2 cellular contexts compared by ENCODE assay signal in the genomic region with DNA sequence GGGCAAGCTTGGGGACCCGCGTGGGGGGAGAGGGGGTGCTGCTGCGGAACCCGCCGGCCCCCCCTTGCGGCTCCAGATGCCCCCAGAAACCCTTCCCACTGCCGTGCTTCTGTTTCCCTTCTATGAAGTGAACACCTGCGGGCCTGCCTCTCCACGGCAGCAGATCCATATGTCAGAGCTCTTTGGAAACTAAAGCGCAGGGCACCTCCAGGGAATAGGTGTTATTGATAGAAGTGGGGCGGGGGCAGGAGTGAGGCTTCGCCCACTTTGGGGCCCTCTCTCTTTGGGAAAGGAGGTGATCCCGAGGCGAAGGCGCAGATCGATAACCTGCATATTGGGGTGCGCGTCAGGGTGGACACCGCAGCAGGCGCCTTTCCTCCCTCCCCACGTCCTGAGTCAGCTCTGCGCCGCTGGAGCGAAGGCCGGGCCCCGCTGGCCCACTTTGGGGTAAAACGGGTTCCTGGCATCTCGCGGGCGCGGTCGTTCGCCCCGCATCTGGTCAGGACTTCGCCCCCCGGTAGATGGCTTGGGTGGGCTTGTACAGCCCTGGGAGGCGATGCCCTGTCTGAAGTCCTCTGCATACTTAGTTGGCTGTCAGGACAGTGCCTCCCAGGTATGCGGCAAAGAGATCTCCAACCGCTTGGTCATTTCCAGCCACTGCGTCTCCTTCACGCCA.
A peak's percentile ranks its signal among the peaks of the same experiment; 100 is the strongest.
TF ChIP-seq lines count a peak whose summit lies in the region.

No MANE protein-coding gene starts in this region.

TF ChIP-seq in K562, 482 proteins besides CTCF, POLR2A, EP300 and RAD21 (continued from another document and continues in another):
- TF ChIP-seq, protein P1, sequence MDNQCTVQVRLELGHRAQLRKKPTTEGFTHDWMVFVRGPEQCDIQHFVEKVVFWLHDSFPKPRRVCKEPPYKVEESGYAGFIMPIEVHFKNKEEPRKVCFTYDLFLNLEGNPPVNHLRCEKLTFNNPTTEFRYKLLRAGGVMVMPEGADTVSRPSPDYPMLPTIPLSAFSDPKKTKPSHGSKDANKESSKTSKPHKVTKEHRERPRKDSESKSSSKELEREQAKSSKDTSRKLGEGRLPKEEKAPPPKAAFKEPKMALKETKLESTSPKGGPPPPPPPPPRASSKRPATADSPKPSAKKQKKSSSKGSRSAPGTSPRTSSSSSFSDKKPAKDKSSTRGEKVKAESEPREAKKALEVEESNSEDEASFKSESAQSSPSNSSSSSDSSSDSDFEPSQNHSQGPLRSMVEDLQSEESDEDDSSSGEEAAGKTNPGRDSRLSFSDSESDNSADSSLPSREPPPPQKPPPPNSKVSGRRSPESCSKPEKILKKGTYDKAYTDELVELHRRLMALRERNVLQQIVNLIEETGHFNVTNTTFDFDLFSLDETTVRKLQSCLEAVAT (IDR thresholded peaks at IDR 0.05) = peak; percentile 30 to 59; a peak in 3 of 4 replicates
- TF ChIP-seq LCOR (CRISPR knock-in tag; IDR thresholded peaks at IDR 0.05) (peak; percentile 37), ZFX (CRISPR knock-in tag; IDR thresholded peaks at IDR 0.05) (peak; percentile 80), TEAD1 (CRISPR knock-in tag; IDR thresholded peaks at IDR 0.05) (0 out of 4 replicates have a peak, but pooled peaks of 1 of the 2 experiments have one; percentile 24), TEAD2 (tag; IDR thresholded peaks at IDR 0.05) (no peak), NFATC3 (IDR thresholded peaks at IDR 0.05) (no peak), ZNF3 (CRISPR knock-in tag; IDR thresholded peaks at IDR 0.05) (no peak), KDM5B (IDR thresholded peaks at IDR 0.05; ENCODE audit: insufficient replicate concordance, low read depth, low read length) (peak; percentile 55)
- TF ChIP-seq, protein P2, sequence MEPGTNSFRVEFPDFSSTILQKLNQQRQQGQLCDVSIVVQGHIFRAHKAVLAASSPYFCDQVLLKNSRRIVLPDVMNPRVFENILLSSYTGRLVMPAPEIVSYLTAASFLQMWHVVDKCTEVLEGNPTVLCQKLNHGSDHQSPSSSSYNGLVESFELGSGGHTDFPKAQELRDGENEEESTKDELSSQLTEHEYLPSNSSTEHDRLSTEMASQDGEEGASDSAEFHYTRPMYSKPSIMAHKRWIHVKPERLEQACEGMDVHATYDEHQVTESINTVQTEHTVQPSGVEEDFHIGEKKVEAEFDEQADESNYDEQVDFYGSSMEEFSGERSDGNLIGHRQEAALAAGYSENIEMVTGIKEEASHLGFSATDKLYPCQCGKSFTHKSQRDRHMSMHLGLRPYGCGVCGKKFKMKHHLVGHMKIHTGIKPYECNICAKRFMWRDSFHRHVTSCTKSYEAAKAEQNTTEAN (CRISPR knock-in tag; IDR thresholded peaks at IDR 0.05) = no peak
- TF ChIP-seq, protein P3, sequence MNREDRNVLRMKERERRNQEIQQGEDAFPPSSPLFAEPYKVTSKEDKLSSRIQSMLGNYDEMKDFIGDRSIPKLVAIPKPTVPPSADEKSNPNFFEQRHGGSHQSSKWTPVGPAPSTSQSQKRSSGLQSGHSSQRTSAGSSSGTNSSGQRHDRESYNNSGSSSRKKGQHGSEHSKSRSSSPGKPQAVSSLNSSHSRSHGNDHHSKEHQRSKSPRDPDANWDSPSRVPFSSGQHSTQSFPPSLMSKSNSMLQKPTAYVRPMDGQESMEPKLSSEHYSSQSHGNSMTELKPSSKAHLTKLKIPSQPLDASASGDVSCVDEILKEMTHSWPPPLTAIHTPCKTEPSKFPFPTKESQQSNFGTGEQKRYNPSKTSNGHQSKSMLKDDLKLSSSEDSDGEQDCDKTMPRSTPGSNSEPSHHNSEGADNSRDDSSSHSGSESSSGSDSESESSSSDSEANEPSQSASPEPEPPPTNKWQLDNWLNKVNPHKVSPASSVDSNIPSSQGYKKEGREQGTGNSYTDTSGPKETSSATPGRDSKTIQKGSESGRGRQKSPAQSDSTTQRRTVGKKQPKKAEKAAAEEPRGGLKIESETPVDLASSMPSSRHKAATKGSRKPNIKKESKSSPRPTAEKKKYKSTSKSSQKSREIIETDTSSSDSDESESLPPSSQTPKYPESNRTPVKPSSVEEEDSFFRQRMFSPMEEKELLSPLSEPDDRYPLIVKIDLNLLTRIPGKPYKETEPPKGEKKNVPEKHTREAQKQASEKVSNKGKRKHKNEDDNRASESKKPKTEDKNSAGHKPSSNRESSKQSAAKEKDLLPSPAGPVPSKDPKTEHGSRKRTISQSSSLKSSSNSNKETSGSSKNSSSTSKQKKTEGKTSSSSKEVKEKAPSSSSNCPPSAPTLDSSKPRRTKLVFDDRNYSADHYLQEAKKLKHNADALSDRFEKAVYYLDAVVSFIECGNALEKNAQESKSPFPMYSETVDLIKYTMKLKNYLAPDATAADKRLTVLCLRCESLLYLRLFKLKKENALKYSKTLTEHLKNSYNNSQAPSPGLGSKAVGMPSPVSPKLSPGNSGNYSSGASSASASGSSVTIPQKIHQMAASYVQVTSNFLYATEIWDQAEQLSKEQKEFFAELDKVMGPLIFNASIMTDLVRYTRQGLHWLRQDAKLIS (CRISPR knock-in tag; IDR thresholded peaks at IDR 0.05) = peak; percentile 94; the same call in 1 of the 2 replicates
- TF ChIP-seq, protein P4, sequence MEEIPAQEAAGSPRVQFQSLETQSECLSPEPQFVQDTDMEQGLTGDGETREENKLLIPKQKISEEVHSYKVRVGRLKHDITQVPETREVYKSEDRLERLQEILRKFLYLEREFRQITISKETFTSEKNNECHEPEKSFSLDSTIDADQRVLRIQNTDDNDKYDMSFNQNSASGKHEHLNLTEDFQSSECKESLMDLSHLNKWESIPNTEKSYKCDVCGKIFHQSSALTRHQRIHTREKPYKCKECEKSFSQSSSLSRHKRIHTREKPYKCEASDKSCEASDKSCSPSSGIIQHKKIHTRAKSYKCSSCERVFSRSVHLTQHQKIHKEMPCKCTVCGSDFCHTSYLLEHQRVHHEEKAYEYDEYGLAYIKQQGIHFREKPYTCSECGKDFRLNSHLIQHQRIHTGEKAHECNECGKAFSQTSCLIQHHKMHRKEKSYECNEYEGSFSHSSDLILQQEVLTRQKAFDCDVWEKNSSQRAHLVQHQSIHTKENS (CRISPR knock-in tag; IDR thresholded peaks at IDR 0.05) = no peak
- TF ChIP-seq, protein P5, sequence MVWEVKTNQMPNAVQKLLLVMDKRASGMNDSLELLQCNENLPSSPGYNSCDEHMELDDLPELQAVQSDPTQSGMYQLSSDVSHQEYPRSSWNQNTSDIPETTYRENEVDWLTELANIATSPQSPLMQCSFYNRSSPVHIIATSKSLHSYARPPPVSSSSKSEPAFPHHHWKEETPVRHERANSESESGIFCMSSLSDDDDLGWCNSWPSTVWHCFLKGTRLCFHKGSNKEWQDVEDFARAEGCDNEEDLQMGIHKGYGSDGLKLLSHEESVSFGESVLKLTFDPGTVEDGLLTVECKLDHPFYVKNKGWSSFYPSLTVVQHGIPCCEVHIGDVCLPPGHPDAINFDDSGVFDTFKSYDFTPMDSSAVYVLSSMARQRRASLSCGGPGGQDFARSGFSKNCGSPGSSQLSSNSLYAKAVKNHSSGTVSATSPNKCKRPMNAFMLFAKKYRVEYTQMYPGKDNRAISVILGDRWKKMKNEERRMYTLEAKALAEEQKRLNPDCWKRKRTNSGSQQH (CRISPR knock-in tag; IDR thresholded peaks at IDR 0.05) = no peak
- TF ChIP-seq, protein P6, sequence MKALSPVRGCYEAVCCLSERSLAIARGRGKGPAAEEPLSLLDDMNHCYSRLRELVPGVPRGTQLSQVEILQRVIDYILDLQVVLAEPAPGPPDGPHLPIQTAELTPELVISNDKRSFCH (CRISPR knock-in tag; IDR thresholded peaks at IDR 0.05) = no peak
- TF ChIP-seq, protein P6 (tag; IDR thresholded peaks at IDR 0.05) = peak; percentile 35; the same call in 1 of the 2 replicates

TF ChIP-seq in HepG2, 621 proteins besides CTCF, POLR2A, EP300 and RAD21 (continued from another document and continues in another):
- TF ChIP-seq, protein P7, sequence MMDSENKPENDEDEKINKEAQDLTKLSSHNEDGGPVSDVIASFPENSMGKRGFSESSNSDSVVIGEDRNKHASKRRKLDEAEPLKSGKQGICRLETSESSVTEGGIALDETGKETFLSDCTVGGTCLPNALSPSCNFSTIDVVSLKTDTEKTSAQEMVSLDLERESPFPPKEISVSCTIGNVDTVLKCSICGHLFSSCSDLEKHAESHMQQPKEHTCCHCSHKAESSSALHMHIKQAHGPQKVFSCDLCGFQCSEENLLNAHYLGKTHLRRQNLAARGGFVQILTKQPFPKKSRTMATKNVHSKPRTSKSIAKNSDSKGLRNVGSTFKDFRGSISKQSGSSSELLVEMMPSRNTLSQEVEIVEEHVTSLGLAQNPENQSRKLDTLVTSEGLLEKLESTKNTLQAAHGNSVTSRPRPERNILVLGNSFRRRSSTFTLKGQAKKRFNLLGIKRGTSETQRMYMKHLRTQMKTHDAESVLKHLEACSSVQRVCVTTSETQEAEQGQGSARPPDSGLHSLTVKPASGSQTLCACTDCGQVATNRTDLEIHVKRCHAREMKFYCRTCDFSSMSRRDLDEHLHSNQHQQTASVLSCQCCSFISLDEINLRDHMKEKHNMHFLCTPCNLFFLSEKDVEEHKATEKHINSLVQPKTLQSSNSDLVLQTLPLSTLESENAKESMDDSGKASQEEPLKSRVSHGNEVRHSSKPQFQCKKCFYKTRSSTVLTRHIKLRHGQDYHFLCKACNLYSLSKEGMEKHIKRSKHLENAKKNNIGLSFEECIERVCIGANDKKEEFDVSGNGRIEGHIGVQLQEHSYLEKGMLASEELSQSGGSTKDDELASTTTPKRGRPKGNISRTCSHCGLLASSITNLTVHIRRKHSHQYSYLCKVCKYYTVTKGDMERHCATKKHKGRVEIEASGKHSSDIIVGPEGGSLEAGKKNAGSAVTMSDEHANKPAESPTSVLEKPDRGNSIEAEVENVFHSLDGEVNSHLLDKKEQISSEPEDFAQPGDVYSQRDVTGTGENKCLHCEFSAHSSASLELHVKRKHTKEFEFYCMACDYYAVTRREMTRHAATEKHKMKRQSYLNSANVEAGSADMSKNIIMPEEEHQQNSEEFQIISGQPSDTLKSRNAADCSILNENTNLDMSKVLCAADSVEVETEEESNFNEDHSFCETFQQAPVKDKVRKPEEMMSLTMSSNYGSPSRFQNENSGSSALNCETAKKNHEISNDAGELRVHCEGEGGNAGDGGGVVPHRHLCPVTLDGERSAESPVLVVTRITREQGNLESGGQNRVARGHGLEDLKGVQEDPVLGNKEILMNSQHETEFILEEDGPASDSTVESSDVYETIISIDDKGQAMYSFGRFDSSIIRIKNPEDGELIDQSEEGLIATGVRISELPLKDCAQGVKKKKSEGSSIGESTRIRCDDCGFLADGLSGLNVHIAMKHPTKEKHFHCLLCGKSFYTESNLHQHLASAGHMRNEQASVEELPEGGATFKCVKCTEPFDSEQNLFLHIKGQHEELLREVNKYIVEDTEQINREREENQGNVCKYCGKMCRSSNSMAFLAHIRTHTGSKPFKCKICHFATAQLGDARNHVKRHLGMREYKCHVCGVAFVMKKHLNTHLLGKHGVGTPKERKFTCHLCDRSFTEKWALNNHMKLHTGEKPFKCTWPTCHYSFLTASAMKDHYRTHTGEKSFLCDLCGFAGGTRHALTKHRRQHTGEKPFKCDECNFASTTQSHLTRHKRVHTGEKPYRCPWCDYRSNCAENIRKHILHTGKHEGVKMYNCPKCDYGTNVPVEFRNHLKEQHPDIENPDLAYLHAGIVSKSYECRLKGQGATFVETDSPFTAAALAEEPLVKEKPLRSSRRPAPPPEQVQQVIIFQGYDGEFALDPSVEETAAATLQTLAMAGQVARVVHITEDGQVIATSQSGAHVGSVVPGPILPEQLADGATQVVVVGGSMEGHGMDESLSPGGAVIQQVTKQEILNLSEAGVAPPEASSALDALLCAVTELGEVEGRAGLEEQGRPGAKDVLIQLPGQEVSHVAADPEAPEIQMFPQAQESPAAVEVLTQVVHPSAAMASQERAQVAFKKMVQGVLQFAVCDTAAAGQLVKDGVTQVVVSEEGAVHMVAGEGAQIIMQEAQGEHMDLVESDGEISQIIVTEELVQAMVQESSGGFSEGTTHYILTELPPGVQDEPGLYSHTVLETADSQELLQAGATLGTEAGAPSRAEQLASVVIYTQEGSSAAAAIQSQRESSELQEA (CRISPR knock-in tag; IDR thresholded peaks at IDR 0.05; ENCODE audit: not compliant biosample characterization) = no peak
- TF ChIP-seq PHF5A (CRISPR knock-in tag; IDR thresholded peaks at IDR 0.05; ENCODE audit: low read depth, unreplicated experiment) (no peak), TBX3 (IDR thresholded peaks at IDR 0.05; ENCODE audit: borderline replicate concordance) (no peak), FOXM1 (CRISPR knock-in tag; IDR thresholded peaks at IDR 0.05) (no peak), ZNF598 (CRISPR knock-in tag; IDR thresholded peaks at IDR 0.05; ENCODE audit: borderline replicate concordance) (no peak), ZNF777 (CRISPR knock-in tag; IDR thresholded peaks at IDR 0.05) (peak; percentile 22; the same call in 1 of the 2 replicates), NFKB2 (CRISPR knock-in tag; IDR thresholded peaks at IDR 0.05; ENCODE audit: borderline replicate concordance) (peak; percentile 15; the same call in 1 of the 2 replicates), DMAP1 (CRISPR knock-in tag; IDR thresholded peaks at IDR 0.05) (no peak), FLYWCH1 (CRISPR knock-in tag; IDR thresholded peaks at IDR 0.05) (no peak), ZBTB38 (CRISPR knock-in tag; IDR thresholded peaks at IDR 0.05) (no peak), HMG20A (CRISPR knock-in tag; IDR thresholded peaks at IDR 0.05; ENCODE audit: borderline replicate concordance) (no peak), HCFC1 (IDR thresholded peaks at IDR 0.05; ENCODE audit: low read depth, low read length) (no peak)
- TF ChIP-seq, protein P8, sequence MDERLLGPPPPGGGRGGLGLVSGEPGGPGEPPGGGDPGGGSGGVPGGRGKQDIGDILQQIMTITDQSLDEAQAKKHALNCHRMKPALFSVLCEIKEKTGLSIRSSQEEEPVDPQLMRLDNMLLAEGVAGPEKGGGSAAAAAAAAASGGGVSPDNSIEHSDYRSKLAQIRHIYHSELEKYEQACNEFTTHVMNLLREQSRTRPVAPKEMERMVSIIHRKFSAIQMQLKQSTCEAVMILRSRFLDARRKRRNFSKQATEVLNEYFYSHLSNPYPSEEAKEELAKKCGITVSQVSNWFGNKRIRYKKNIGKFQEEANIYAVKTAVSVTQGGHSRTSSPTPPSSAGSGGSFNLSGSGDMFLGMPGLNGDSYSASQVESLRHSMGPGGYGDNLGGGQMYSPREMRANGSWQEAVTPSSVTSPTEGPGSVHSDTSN (CRISPR knock-in tag; IDR thresholded peaks at IDR 0.05) = no peak
- TF ChIP-seq, protein P9, sequence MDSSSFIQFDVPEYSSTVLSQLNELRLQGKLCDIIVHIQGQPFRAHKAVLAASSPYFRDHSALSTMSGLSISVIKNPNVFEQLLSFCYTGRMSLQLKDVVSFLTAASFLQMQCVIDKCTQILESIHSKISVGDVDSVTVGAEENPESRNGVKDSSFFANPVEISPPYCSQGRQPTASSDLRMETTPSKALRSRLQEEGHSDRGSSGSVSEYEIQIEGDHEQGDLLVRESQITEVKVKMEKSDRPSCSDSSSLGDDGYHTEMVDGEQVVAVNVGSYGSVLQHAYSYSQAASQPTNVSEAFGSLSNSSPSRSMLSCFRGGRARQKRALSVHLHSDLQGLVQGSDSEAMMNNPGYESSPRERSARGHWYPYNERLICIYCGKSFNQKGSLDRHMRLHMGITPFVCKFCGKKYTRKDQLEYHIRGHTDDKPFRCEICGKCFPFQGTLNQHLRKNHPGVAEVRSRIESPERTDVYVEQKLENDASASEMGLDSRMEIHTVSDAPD (CRISPR knock-in tag; IDR thresholded peaks at IDR 0.05) = no peak
- TF ChIP-seq, protein P10, sequence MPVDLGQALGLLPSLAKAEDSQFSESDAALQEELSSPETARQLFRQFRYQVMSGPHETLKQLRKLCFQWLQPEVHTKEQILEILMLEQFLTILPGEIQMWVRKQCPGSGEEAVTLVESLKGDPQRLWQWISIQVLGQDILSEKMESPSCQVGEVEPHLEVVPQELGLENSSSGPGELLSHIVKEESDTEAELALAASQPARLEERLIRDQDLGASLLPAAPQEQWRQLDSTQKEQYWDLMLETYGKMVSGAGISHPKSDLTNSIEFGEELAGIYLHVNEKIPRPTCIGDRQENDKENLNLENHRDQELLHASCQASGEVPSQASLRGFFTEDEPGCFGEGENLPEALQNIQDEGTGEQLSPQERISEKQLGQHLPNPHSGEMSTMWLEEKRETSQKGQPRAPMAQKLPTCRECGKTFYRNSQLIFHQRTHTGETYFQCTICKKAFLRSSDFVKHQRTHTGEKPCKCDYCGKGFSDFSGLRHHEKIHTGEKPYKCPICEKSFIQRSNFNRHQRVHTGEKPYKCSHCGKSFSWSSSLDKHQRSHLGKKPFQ (CRISPR knock-in tag; IDR thresholded peaks at IDR 0.05; ENCODE audit: insufficient replicate concordance) = no peak
